Comparison of ENCODE assay signal across 9 cellular contexts in genomic region chr20:59598625-59599310, GRCh38. TPM values are rescaled to one million over a fixed set of nuclear protein-coding genes. Genes with fewer than 3 reads are reported as not detected.
DNase-seq lines count a peak whose midpoint lies in the region; ATAC-seq and TF ChIP-seq lines count a peak whose summit lies in the region.
"Had no signal": no experiment of that assay in that cellular context is flagged by ENCODE, and none has a peak within 500 bp of the region (broad histone marks: within the 10 kb centered on the region; RNA-seq: fewer than 3 reads in every experiment).

No MANE protein-coding gene starts in this region.

- peaks cover 54 to 100% (median 98%) of the 10 kb centered on the region in 10 experiments for H3K4me1 ChIP-seq in BLaER1 treated with 17β-estradiol and CSF1 and Interleukin-3, amounts not matched to agents 10 nM and 100 nM
- peaks cover 0 to under 1% (median 0%) of the 10 kb centered on the region in 3 donors for H3K4me1 ChIP-seq in gastroesophageal sphincter

- WGBS in gastroesophageal sphincter (ENCODE audit: low coverage in 1 of 2), 2 donors: 0 to 4% methylated on average over 6 to 7 of the region's 13 CpGs

- peak overlapping the region; percentile 54 to 99 (median 94) for H3K4me2 ChIP-seq in BLaER1 treated with 17β-estradiol and CSF1 and Interleukin-3, amounts not matched to agents 10 nM and 100 nM

- H3K27ac ChIP-seq in BLaER1 treated with 17β-estradiol and CSF1 and Interleukin-3, amounts not matched to agents 10 nM and 100 nM: peak overlapping the region in 8 of 11 experiments; percentile 42 to 85 (median 72); a peak in 16 of 22 replicates
- H3K27ac ChIP-seq in gastroesophageal sphincter: no peak overlapping the region

- peaks cover 2% of the 10 kb centered on the region for H3K4me1 Mint-ChIP-seq in activated CD4-positive, alpha-beta T cell treated with anti-CD3 and anti-CD28 coated beads, Interleukin-2, amount 10 ng/mL, durations not matched to agents 7 days and 5 days

- H4K20me1 ChIP-seq in BLaER1 treated with 17β-estradiol and CSF1 and Interleukin-3, amounts not matched to agents 10 nM and 100 nM: peaks cover 0 to 62% (median 0%) of the 10 kb centered on the region in 11 experiments; a peak in 6 of 22 replicates

- peak overlapping the region in 8 of 10 experiments; percentile 4 to 41 (median 12); a peak in 7 of 20 replicates for H3K4me3 ChIP-seq in BLaER1 treated with 17β-estradiol and CSF1 and Interleukin-3, amounts not matched to agents 10 nM and 100 nM
- no peak overlapping the region for H3K4me3 ChIP-seq in gastroesophageal sphincter

- POLR2A ChIA-PET in activated CD4-positive, alpha-beta T cell treated with anti-CD3 and anti-CD28 coated beads, Interleukin-2, amount 10 ng/mL, durations not matched to agents 7 days and 5 days (lab: Charles Lee): no interaction called here

- H3K27me3 Mint-ChIP-seq in activated CD4-positive, alpha-beta T cell treated with anti-CD3 and anti-CD28 coated beads, Interleukin-2, amount 10 ng/mL, durations not matched to agents 7 days and 5 days: peaks cover 45% of the 10 kb centered on the region

- peak overlapping the region in 9 of 11 experiments; percentile 14 to 70 (median 57); a peak in 14 of 22 replicates for H3K9ac ChIP-seq in BLaER1 treated with 17β-estradiol and CSF1 and Interleukin-3, amounts not matched to agents 10 nM and 100 nM

- H3K9me3 Mint-ChIP-seq in activated CD4-positive, alpha-beta T cell treated with anti-CD3 and anti-CD28 coated beads, Interleukin-2, amount 10 ng/mL, durations not matched to agents 7 days and 5 days: no peaks in the 10 kb centered on the region

- no peak for TF ChIP-seq POLR2A in gastroesophageal sphincter (IDR thresholded peaks at IDR 0.05)

- peaks cover 0 to 41% (median 0%) of the 10 kb centered on the region in 11 experiments; a peak in 3 of 22 replicates for H3K36me3 ChIP-seq in BLaER1 treated with 17β-estradiol and CSF1 and Interleukin-3, amounts not matched to agents 10 nM and 100 nM
- no peaks in the 10 kb centered on the region for H3K36me3 ChIP-seq in gastroesophageal sphincter

- H3K9me3 ChIP-seq in BLaER1 treated with 17β-estradiol and CSF1 and Interleukin-3, amounts not matched to agents 10 nM and 100 nM (replicated peaks in 1 of 11): peaks cover 0 to 3% (median 0%) of the 10 kb centered on the region in 11 experiments; a peak in 1 of 22 replicates
- no peaks in the 10 kb centered on the region for H3K9me3 ChIP-seq in gastroesophageal sphincter

- no peak for ATAC-seq in gastroesophageal sphincter

- no peaks in the 10 kb centered on the region for H3K36me3 Mint-ChIP-seq in activated CD4-positive, alpha-beta T cell treated with anti-CD3 and anti-CD28 coated beads, Interleukin-2, amount 10 ng/mL, durations not matched to agents 7 days and 5 days (ENCODE audit: low read depth)

- TF ChIP-seq CTCF in gastroesophageal sphincter (IDR thresholded peaks at IDR 0.05): peak in 3 of 4 experiments; percentile 65 to 77 (median 76)

- DNase-seq in GM19240 (ENCODE audit: insufficient read length, low spot score) (peak; percentile 80), NCI-H1417 treated with DMSO at 0.1 percent for 48 hours (lab: John Stamatoyannopoulos, UW) (peak; percentile 28), renal cortical epithelial cell (ENCODE audit: low read depth) (peak; percentile 24), NCI-H2081 treated with DMSO at 0.1 percent for 48 hours (lab: John Stamatoyannopoulos, UW) (no peak), foreskin melanocyte (no peak)
- DNase-seq in activated CD4-positive, alpha-beta T cell treated with anti-CD3 and anti-CD28 coated beads, Interleukin-2, amount 10 ng/mL, durations not matched to agents 7 days and 5 days: peak; percentile 30
- DNase-seq: left cardiac atrium had no signal

- CTCF ChIA-PET in activated CD4-positive, alpha-beta T cell treated with anti-CD3 and anti-CD28 coated beads, Interleukin-2, amount 10 ng/mL, durations not matched to agents 7 days and 5 days (lab: Charles Lee): interaction anchor here (0.7 to 1.7 kb wide), 4 partner anchors 11 to 1982 kb away, joined by 3 to 4 read pairs (median 4); no protein-coding TSS in a partner anchor

- H3K27ac Mint-ChIP-seq in activated CD4-positive, alpha-beta T cell treated with anti-CD3 and anti-CD28 coated beads, Interleukin-2, amount 10 ng/mL, durations not matched to agents 7 days and 5 days: no peak overlapping the region

- peaks cover 0 to 83% (median 0%) of the 10 kb centered on the region in 11 experiments; a peak in 4 of 22 replicates for H3K27me3 ChIP-seq in BLaER1 treated with 17β-estradiol and CSF1 and Interleukin-3, amounts not matched to agents 10 nM and 100 nM
- peaks cover 69% of the 10 kb centered on the region for H3K27me3 ChIP-seq in gastroesophageal sphincter

- no peak overlapping the region for H3K4me3 Mint-ChIP-seq in activated CD4-positive, alpha-beta T cell treated with anti-CD3 and anti-CD28 coated beads, Interleukin-2, amount 10 ng/mL, durations not matched to agents 7 days and 5 days

- TF ChIP-seq EP300 in gastroesophageal sphincter (IDR thresholded peaks at IDR 0.05): no peak

RNA-seq across cellular contexts. Expression of gene PHACTR3, which starts 5.6 kb away (rescaled TPM):
- not detected for total RNA-seq in activated CD4-positive, alpha-beta T cell treated with anti-CD3 and anti-CD28 coated beads, Interleukin-2, amount 10 ng/mL, durations not matched to agents 7 days and 5 days
- total RNA-seq in gastroesophageal sphincter (under 1 TPM in 3 of 4 donors, not detected in 1; 0.54 to 0.81 (median 0.59) TPM), renal cortical epithelial cell (0.52 and 1.6 TPM in 2 replicates)

Comparison
In these comparisons a context has a peak if more than half of its experiments do, and no peak if none do; other contexts are left out.
1. H3K27ac ChIP-seq: peak in BLaER1 treated with 17β-estradiol and CSF1 and Interleukin-3, amounts not matched to agents 10 nM and 100 nM (8 of 11); none in gastroesophageal sphincter (0 of 4).
2. H3K4me3 ChIP-seq: peak in BLaER1 treated with 17β-estradiol and CSF1 and Interleukin-3, amounts not matched to agents 10 nM and 100 nM (8 of 10); none in gastroesophageal sphincter (0 of 2).
3. DNase-seq: peak in GM19240 (single experiment), NCI-H1417 treated with DMSO at 0.1 percent for 48 hours (single experiment), activated CD4-positive, alpha-beta T cell treated with anti-CD3 and anti-CD28 coated beads, Interleukin-2, amount 10 ng/mL, durations not matched to agents 7 days and 5 days (single experiment) and renal cortical epithelial cell (single experiment); none in NCI-H2081 treated with DMSO at 0.1 percent for 48 hours (single experiment) and foreskin melanocyte (single experiment).